9 cellular contexts compared by ENCODE assay signal in the genomic region with DNA sequence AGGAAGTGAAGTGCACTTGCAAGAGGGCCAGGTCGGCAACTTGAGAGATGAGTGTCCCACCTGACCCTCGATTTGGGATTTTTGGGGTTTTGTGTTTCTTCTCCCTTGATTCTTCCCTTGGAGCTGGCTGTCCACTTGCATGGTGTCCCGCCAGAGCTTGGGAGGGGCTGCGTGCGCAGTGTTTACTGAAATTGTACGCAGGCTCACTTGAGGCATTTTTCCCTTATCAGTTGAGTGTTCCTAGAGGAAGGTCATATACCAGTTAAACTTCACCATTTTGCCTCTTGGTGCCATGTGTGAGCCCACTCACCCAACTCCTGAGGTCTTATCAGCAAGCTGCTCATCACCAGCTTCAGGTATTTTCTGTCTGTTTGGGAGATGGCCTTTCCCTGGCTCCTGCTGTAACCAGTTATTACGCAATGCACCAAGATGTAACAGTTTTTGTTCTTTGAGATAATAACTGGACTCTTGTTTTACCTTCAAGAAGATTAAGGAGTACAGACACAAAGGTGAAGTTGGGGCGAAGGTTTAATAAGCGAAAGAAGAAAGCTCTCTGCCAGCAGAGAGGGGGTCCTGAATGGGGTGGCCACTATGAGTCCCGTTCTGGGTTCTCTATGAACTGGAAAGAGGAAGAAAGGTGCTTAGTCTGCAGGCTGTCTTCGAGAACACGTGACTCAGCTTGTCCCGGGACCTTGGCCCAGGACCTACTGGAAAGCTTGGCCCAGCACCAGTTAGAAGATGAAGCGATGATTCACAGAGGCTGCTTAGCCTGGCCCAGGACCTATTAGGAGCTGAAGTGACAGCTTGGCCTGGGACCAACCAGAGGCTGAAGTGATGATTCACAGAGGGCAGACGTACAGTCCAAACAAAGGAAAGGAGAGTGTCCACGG. TPM values are rescaled to one million over a fixed set of nuclear protein-coding genes. Genes with fewer than 3 reads are reported as not detected.
DNase-seq lines count a peak whose midpoint lies in the region; ATAC-seq, FAIRE-seq and TF ChIP-seq lines count a peak whose summit lies in the region.
"Had no signal": no experiment of that assay in that cellular context is flagged by ENCODE, and none has a peak within 500 bp of the region (broad histone marks: within the 10 kb centered on the region; RNA-seq: fewer than 3 reads in every experiment).

No MANE protein-coding gene starts in this region.

- H3K27me3 Mint-ChIP-seq in chondrocyte (ENCODE audit: low read depth), result no peaks in the 10 kb centered on the region
- H3K27me3 Mint-ChIP-seq in mesothelial cell of epicardium (ENCODE audit: low read depth), result no peaks in the 10 kb centered on the region
- peaks cover 7% of the 10 kb centered on the region for H3K27me3 Mint-ChIP-seq in nephron progenitor cell (ENCODE audit: low read depth, poor library complexity)

- no peak for TF ChIP-seq CTCF in chondrocyte (IDR thresholded peaks at IDR 0.05)
- TF ChIP-seq CTCF in HepG2 (CRISPR knock-in tag; IDR thresholded peaks at IDR 0.05), result no peak
- TF ChIP-seq CTCF in mesothelial cell of epicardium (IDR thresholded peaks at IDR 0.05; ENCODE audit: unreplicated experiment), result no peak
- no peak for TF ChIP-seq CTCF in nephron progenitor cell (IDR thresholded peaks at IDR 0.05)

- DNase-seq in LHCN-M2 (ENCODE audit: low read depth), result peak; percentile 98
- DNase-seq in chondrocyte (ENCODE audit: low spot score), result no peak
- no peak for DNase-seq in HepG2 (ENCODE audit: low spot score)
- no peak for DNase-seq in mesothelial cell of epicardium (ENCODE audit: low spot score in 2 of 2, unreplicated experiment in 2 of 2)
- no peak for DNase-seq in nephron progenitor cell
- DNase-seq in NCI-H2081 treated with DMSO at 0.1 percent for 48 hours (lab: John Stamatoyannopoulos, UW), result no peak
- DNase-seq: activated CD4-positive, alpha-beta T cell treated with anti-CD3 and anti-CD28 coated beads for 1 hour; central memory CD4-positive, alpha-beta T cell had no signal

- 68% methylated on average over 16 of the region's 16 CpGs for WGBS in HepG2 (ENCODE audit: low lambda C conversion rate)

- H3K4me1 ChIP-seq in HepG2 (ENCODE audit: insufficient read depth, low read length), result peaks cover 17% of the 10 kb centered on the region

- H3K9me3 ChIP-seq in HepG2 (ENCODE audit: low read length), result no peaks in the 10 kb centered on the region

- H3K4me3 Mint-ChIP-seq in chondrocyte (ENCODE audit: unreplicated experiment), result peak overlapping the region; percentile 29
- no peak overlapping the region for H3K4me3 Mint-ChIP-seq in mesothelial cell of epicardium
- H3K4me3 Mint-ChIP-seq in nephron progenitor cell, result no peak overlapping the region

- BruUV-seq in HepG2 (replicated peaks; lab: Mats Ljungman, UMichigan), result no TSS peak

- H3K4me2 ChIP-seq in HepG2 (ENCODE audit: low read depth, low read length), result no peak overlapping the region

- H3K36me3 ChIP-seq in HepG2 (replicated peaks in 1 of 2; ENCODE audit: control insufficient read depth in 1 of 2, insufficient read depth in 2 of 2, low read length in 2 of 2), result no peaks in the 10 kb centered on the region

- TF ChIP-seq EP300 in HepG2 (IDR thresholded peaks at IDR 0.05; ENCODE audit: low read depth in 2 of 2, low read length in 2 of 2) (no peak), HepG2 (CRISPR knock-in tag; IDR thresholded peaks at IDR 0.05; ENCODE audit: borderline replicate concordance) (no peak)

- no peaks in the 10 kb centered on the region for H4K20me1 ChIP-seq in HepG2 (ENCODE audit: insufficient read depth, low read length)

- H3K36me3 Mint-ChIP-seq in chondrocyte (ENCODE audit: low read depth) (no peaks in the 10 kb centered on the region), mesothelial cell of epicardium (peaks cover 3% of the 10 kb centered on the region), nephron progenitor cell (ENCODE audit: low read depth) (peaks cover 64% of the 10 kb centered on the region)

- CTCF ChIA-PET in HepG2 (lab: Yijun Ruan, JAX; ENCODE audit: low intra/inter-chr PET ratio, low total read pairs), result no interaction called here

- H3K4me1 Mint-ChIP-seq in chondrocyte (ENCODE audit: low read depth), result peaks cover 20% of the 10 kb centered on the region
- H3K4me1 Mint-ChIP-seq in mesothelial cell of epicardium, result no peaks in the 10 kb centered on the region
- H3K4me1 Mint-ChIP-seq in nephron progenitor cell, result peaks cover 12% of the 10 kb centered on the region

- POLR2A ChIA-PET in HepG2 (lab: Yijun Ruan, JAX), result interaction anchor here (0.9 kb wide), 1 partner anchor 24 kb away, joined by 4 read pairs; no protein-coding TSS in a partner anchor

- H3K9me3 Mint-ChIP-seq in chondrocyte (ENCODE audit: low read depth) (peaks cover 3% of the 10 kb centered on the region), mesothelial cell of epicardium (peaks cover 52% of the 10 kb centered on the region), nephron progenitor cell (peaks cover 85% of the 10 kb centered on the region)

- H3K27ac ChIP-seq in HepG2 (ENCODE audit: extremely low read length, insufficient read depth, low read length), result no peak overlapping the region

- no peaks in the 10 kb centered on the region for H3K79me2 ChIP-seq in HepG2 (ENCODE audit: insufficient read depth, low read length)

- TF ChIP-seq POLR2A in HepG2 (IDR thresholded peaks at IDR 0.05; ENCODE audit: insufficient read depth in 1 of 2, low read depth in 2 of 2, low read length in 2 of 2), result no peak

- no peak overlapping the region for H3K4me3 ChIP-seq in HepG2 (replicated peaks in 1 of 3; ENCODE audit: insufficient read depth in 1 of 3, low read depth in 2 of 3, low read length in 3 of 3)

- no peak overlapping the region for H3K9ac ChIP-seq in HepG2 (ENCODE audit: insufficient read depth, low read depth, low read length)

- H3K27ac Mint-ChIP-seq in chondrocyte (ENCODE audit: unreplicated experiment) (peak overlapping the region; percentile 92), mesothelial cell of epicardium (no peak overlapping the region), nephron progenitor cell (no peak overlapping the region)

- in situ Hi-C loops in HepG2 (cut with HindIII; ENCODE audit: extremely low pct_ligation_motif_present, low pct_unique_long_range_greater_than_20kb), result no loop called here

- no peak for TF ChIP-seq RAD21 in HepG2 (CRISPR knock-in tag; IDR thresholded peaks at IDR 0.05)

- no peak for FAIRE-seq in HepG2 (lab: Jason Lieb, UNC)

- intact Hi-C loops in HepG2 (cut with micrococcal nuclease; ENCODE audit: unreplicated experiment), result no loop called here

- H3K27me3 ChIP-seq in HepG2 (ENCODE audit: control insufficient read depth in 1 of 2, insufficient read depth in 2 of 2, low read length in 2 of 2), result no peaks in the 10 kb centered on the region; a peak in 1 of 5 replicates

- ATAC-seq in HepG2 (peak; percentile 51; the same call in 2 of the 3 replicates), HG02981 (IDR thresholded peaks at IDR 0.05; ENCODE audit: unreplicated experiment) (no peak)

- H2AFZ ChIP-seq in HepG2 (ENCODE audit: low read length), result no peak overlapping the region

RNA-seq across cellular contexts. Expression of a gene that starts 21.5 kb away (rescaled TPM):
- total RNA-seq in LHCN-M2 (2014; rRNA removed) (56.1 and 58.5 TPM in 2 replicates), chondrocyte (141 to 143 TPM (median 141 TPM) in 3 replicates), HepG2 (2016; rRNA removed; fragmentation: Illumina TruSeq; extraction: Trizol) (192 and 202 TPM in 2 replicates), mesothelial cell of epicardium (77.2 to 79.9 TPM (median 79.5 TPM) in 3 replicates)
- 142 TPM for polyA plus RNA-seq in LHCN-M2 (2012)
- 596 and 716 TPM in 2 replicates for total RNA-seq in HepG2 (2016; cell fraction: cytosol; rRNA removed; fragmentation: Illumina TruSeq; extraction: Trizol; ENCODE audit: low read depth)
- 185 and 204 TPM in 2 replicates for total RNA-seq in HepG2 (2016; cell fraction: insoluble cytoplasmic fraction; rRNA removed; fragmentation: Illumina TruSeq; extraction: Trizol)
- total RNA-seq in HepG2 (2016; cell fraction: membrane; rRNA removed; fragmentation: Illumina TruSeq; extraction: Trizol), result 533 and 635 TPM in 2 replicates
- 56.2 and 79.7 TPM in 2 replicates for total RNA-seq in HepG2 (2016; cell fraction: nucleus; rRNA removed; fragmentation: Illumina TruSeq; extraction: Trizol)
- polyA plus RNA-seq in HepG2 (2011; rRNA removed), result 135 and 172 TPM in 2 replicates
- 131 and 145 TPM in 2 replicates for polyA plus RNA-seq in HepG2 (2011; cell fraction: cytosol; rRNA removed)
- polyA plus RNA-seq in HepG2 (2011; cell fraction: nucleus; rRNA removed), result 32.1 and 40.2 TPM in 2 replicates
- polyA plus RNA-seq in HepG2 (2012), result 123 and 145 TPM in 2 replicates
- polyA plus RNA-seq in HepG2 (2016; cell fraction: cytosol; fragmentation: Illumina TruSeq; extraction: Trizol; ENCODE audit: low read depth), result 941 and 1,125 TPM in 2 replicates
- polyA plus RNA-seq in HepG2 (2016; cell fraction: insoluble cytoplasmic fraction; fragmentation: Illumina TruSeq; extraction: Trizol; ENCODE audit: low read depth), result 223 and 229 TPM in 2 replicates
- polyA plus RNA-seq in HepG2 (2016; cell fraction: membrane; fragmentation: Illumina TruSeq; extraction: Trizol; ENCODE audit: low read depth), result 563 and 676 TPM in 2 replicates
- polyA plus RNA-seq in HepG2 (2016; cell fraction: nucleus; fragmentation: Illumina TruSeq; extraction: Trizol; ENCODE audit: insufficient read depth, low read depth), result 165 and 194 TPM in 2 replicates
- 36.7 and 86.4 TPM in 2 replicates for polyA minus RNA-seq in HepG2 (2011; rRNA and poly(A)+ RNA removed; ENCODE audit: low replicate concordance)
- 44.1 and 45.4 TPM in 2 replicates for polyA minus RNA-seq in HepG2 (2011; cell fraction: cytosol; rRNA and poly(A)+ RNA removed)
- 14.9 and 19.2 TPM in 2 replicates for polyA minus RNA-seq in HepG2 (2011; cell fraction: nucleus; rRNA and poly(A)+ RNA removed)

RNA-seq across cellular contexts. Expression of a gene that starts 24.3 kb away (rescaled TPM):
- total RNA-seq in LHCN-M2 (2014; rRNA removed) (36.7 and 59.8 TPM in 2 replicates), chondrocyte (25.5 to 26.8 TPM (median 25.9 TPM) in 3 replicates), HepG2 (2016; rRNA removed; fragmentation: Illumina TruSeq; extraction: Trizol) (42.2 and 42.4 TPM in 2 replicates), mesothelial cell of epicardium (35.3 to 38.3 TPM (median 37.5 TPM) in 3 replicates)
- 23.6 TPM for polyA plus RNA-seq in LHCN-M2 (2012)
- 13.9 and 16.9 TPM in 2 replicates for total RNA-seq in HepG2 (2016; cell fraction: cytosol; rRNA removed; fragmentation: Illumina TruSeq; extraction: Trizol; ENCODE audit: low read depth)
- total RNA-seq in HepG2 (2016; cell fraction: insoluble cytoplasmic fraction; rRNA removed; fragmentation: Illumina TruSeq; extraction: Trizol), result 43.3 and 44.9 TPM in 2 replicates
- 22.2 and 22.8 TPM in 2 replicates for total RNA-seq in HepG2 (2016; cell fraction: membrane; rRNA removed; fragmentation: Illumina TruSeq; extraction: Trizol)
- total RNA-seq in HepG2 (2016; cell fraction: nucleus; rRNA removed; fragmentation: Illumina TruSeq; extraction: Trizol), result 31.4 and 38.8 TPM in 2 replicates
- 29.7 and 31.7 TPM in 2 replicates for polyA plus RNA-seq in HepG2 (2011; rRNA removed)
- 22.0 and 22.4 TPM in 2 replicates for polyA plus RNA-seq in HepG2 (2011; cell fraction: cytosol; rRNA removed)
- 40.3 and 51.2 TPM in 2 replicates for polyA plus RNA-seq in HepG2 (2011; cell fraction: nucleus; rRNA removed)
- polyA plus RNA-seq in HepG2 (2012), result 21.5 and 24.8 TPM in 2 replicates
- polyA plus RNA-seq in HepG2 (2016; cell fraction: cytosol; fragmentation: Illumina TruSeq; extraction: Trizol; ENCODE audit: low read depth), result 13.2 and 15.2 TPM in 2 replicates
- 42.0 and 44.0 TPM in 2 replicates for polyA plus RNA-seq in HepG2 (2016; cell fraction: insoluble cytoplasmic fraction; fragmentation: Illumina TruSeq; extraction: Trizol; ENCODE audit: low read depth)
- polyA plus RNA-seq in HepG2 (2016; cell fraction: membrane; fragmentation: Illumina TruSeq; extraction: Trizol; ENCODE audit: low read depth), result 18.4 and 18.9 TPM in 2 replicates
- polyA plus RNA-seq in HepG2 (2016; cell fraction: nucleus; fragmentation: Illumina TruSeq; extraction: Trizol; ENCODE audit: insufficient read depth, low read depth), result 40.6 and 48.1 TPM in 2 replicates
- 21.7 and 27.6 TPM in 2 replicates for polyA minus RNA-seq in HepG2 (2011; rRNA and poly(A)+ RNA removed; ENCODE audit: low replicate concordance)
- 9.1 and 9.3 TPM in 2 replicates for polyA minus RNA-seq in HepG2 (2011; cell fraction: cytosol; rRNA and poly(A)+ RNA removed)
- 71.3 and 80.8 TPM in 2 replicates for polyA minus RNA-seq in HepG2 (2011; cell fraction: nucleus; rRNA and poly(A)+ RNA removed)

RNA-seq across cellular contexts. Expression of a gene that starts 45.5 kb away (rescaled TPM):
- not detected in 2 replicates for total RNA-seq in LHCN-M2 (2014; rRNA removed)
- polyA plus RNA-seq in LHCN-M2 (2012), result 0.78 TPM
- total RNA-seq in chondrocyte, result 0.99 to 5.4 TPM (median 5.1 TPM) in 3 replicates
- 15.3 and 22.6 TPM in 2 replicates for total RNA-seq in HepG2 (2016; rRNA removed; fragmentation: Illumina TruSeq; extraction: Trizol)
- 28.9 and 34.1 TPM in 2 replicates for total RNA-seq in HepG2 (2016; cell fraction: cytosol; rRNA removed; fragmentation: Illumina TruSeq; extraction: Trizol; ENCODE audit: low read depth)
- total RNA-seq in HepG2 (2016; cell fraction: insoluble cytoplasmic fraction; rRNA removed; fragmentation: Illumina TruSeq; extraction: Trizol), result 13.5 and 21.2 TPM in 2 replicates
- total RNA-seq in HepG2 (2016; cell fraction: membrane; rRNA removed; fragmentation: Illumina TruSeq; extraction: Trizol), result 33.2 and 40.1 TPM in 2 replicates
- total RNA-seq in HepG2 (2016; cell fraction: nucleus; rRNA removed; fragmentation: Illumina TruSeq; extraction: Trizol), result 17.7 and 20.7 TPM in 2 replicates
- 41.2 and 45.1 TPM in 2 replicates for polyA plus RNA-seq in HepG2 (2011; rRNA removed)
- 28.0 and 28.5 TPM in 2 replicates for polyA plus RNA-seq in HepG2 (2011; cell fraction: cytosol; rRNA removed)
- polyA plus RNA-seq in HepG2 (2011; cell fraction: nucleus; rRNA removed), result 34.3 and 53.2 TPM in 2 replicates
- polyA plus RNA-seq in HepG2 (2012), result 26.1 and 32.6 TPM in 2 replicates
- polyA plus RNA-seq in HepG2 (2016; cell fraction: cytosol; fragmentation: Illumina TruSeq; extraction: Trizol; ENCODE audit: low read depth), result 36.8 and 50.0 TPM in 2 replicates
- polyA plus RNA-seq in HepG2 (2016; cell fraction: insoluble cytoplasmic fraction; fragmentation: Illumina TruSeq; extraction: Trizol; ENCODE audit: low read depth), result 17.9 and 18.7 TPM in 2 replicates
- polyA plus RNA-seq in HepG2 (2016; cell fraction: membrane; fragmentation: Illumina TruSeq; extraction: Trizol; ENCODE audit: low read depth), result 33.7 and 42.5 TPM in 2 replicates
- 68.0 and 69.5 TPM in 2 replicates for polyA plus RNA-seq in HepG2 (2016; cell fraction: nucleus; fragmentation: Illumina TruSeq; extraction: Trizol; ENCODE audit: insufficient read depth, low read depth)
- polyA minus RNA-seq in HepG2 (2011; rRNA and poly(A)+ RNA removed; ENCODE audit: low replicate concordance), result 4.1 and 8.6 TPM in 2 replicates
- 5.3 and 7.9 TPM in 2 replicates for polyA minus RNA-seq in HepG2 (2011; cell fraction: cytosol; rRNA and poly(A)+ RNA removed)
- 23.3 and 28.1 TPM in 2 replicates for polyA minus RNA-seq in HepG2 (2011; cell fraction: nucleus; rRNA and poly(A)+ RNA removed)
- 31.8 to 35.4 TPM (median 33.9 TPM) in 3 replicates for total RNA-seq in mesothelial cell of epicardium

RNA-seq across cellular contexts. Expression of a gene that starts 58.5 kb away (rescaled TPM):
- total RNA-seq in LHCN-M2 (2014; rRNA removed) (45.2 and 53.3 TPM in 2 replicates), chondrocyte (27.6 to 32.1 TPM (median 29.1 TPM) in 3 replicates), HepG2 (2016; rRNA removed; fragmentation: Illumina TruSeq; extraction: Trizol) (30.3 and 41.9 TPM in 2 replicates), mesothelial cell of epicardium (33.5 to 34.6 TPM (median 34.4 TPM) in 3 replicates)
- polyA plus RNA-seq in LHCN-M2 (2012), result 27.0 TPM
- 40.5 and 40.6 TPM in 2 replicates for total RNA-seq in HepG2 (2016; cell fraction: cytosol; rRNA removed; fragmentation: Illumina TruSeq; extraction: Trizol; ENCODE audit: low read depth)
- total RNA-seq in HepG2 (2016; cell fraction: insoluble cytoplasmic fraction; rRNA removed; fragmentation: Illumina TruSeq; extraction: Trizol), result 29.0 and 42.7 TPM in 2 replicates
- 74.6 and 79.6 TPM in 2 replicates for total RNA-seq in HepG2 (2016; cell fraction: membrane; rRNA removed; fragmentation: Illumina TruSeq; extraction: Trizol)
- total RNA-seq in HepG2 (2016; cell fraction: nucleus; rRNA removed; fragmentation: Illumina TruSeq; extraction: Trizol), result 24.3 and 28.3 TPM in 2 replicates
- polyA plus RNA-seq in HepG2 (2011; rRNA removed), result 33.5 and 62.5 TPM in 2 replicates
- polyA plus RNA-seq in HepG2 (2011; cell fraction: cytosol; rRNA removed), result 56.8 and 67.4 TPM in 2 replicates
- polyA plus RNA-seq in HepG2 (2011; cell fraction: nucleus; rRNA removed), result 84.2 and 87.0 TPM in 2 replicates
- 46.8 and 62.2 TPM in 2 replicates for polyA plus RNA-seq in HepG2 (2012)
- polyA plus RNA-seq in HepG2 (2016; cell fraction: cytosol; fragmentation: Illumina TruSeq; extraction: Trizol; ENCODE audit: low read depth), result 45.1 and 50.9 TPM in 2 replicates
- polyA plus RNA-seq in HepG2 (2016; cell fraction: insoluble cytoplasmic fraction; fragmentation: Illumina TruSeq; extraction: Trizol; ENCODE audit: low read depth), result 33.6 and 33.8 TPM in 2 replicates
- polyA plus RNA-seq in HepG2 (2016; cell fraction: membrane; fragmentation: Illumina TruSeq; extraction: Trizol; ENCODE audit: low read depth), result 69.1 and 69.7 TPM in 2 replicates
- polyA plus RNA-seq in HepG2 (2016; cell fraction: nucleus; fragmentation: Illumina TruSeq; extraction: Trizol; ENCODE audit: insufficient read depth, low read depth), result 43.3 and 46.8 TPM in 2 replicates
- 19.8 and 109 TPM in 2 replicates for polyA minus RNA-seq in HepG2 (2011; rRNA and poly(A)+ RNA removed; ENCODE audit: low replicate concordance)
- 28.8 and 32.5 TPM in 2 replicates for polyA minus RNA-seq in HepG2 (2011; cell fraction: cytosol; rRNA and poly(A)+ RNA removed)
- 27.0 and 33.3 TPM in 2 replicates for polyA minus RNA-seq in HepG2 (2011; cell fraction: nucleus; rRNA and poly(A)+ RNA removed)
